12 cellular contexts compared by ENCODE assay signal in the genomic region with DNA sequence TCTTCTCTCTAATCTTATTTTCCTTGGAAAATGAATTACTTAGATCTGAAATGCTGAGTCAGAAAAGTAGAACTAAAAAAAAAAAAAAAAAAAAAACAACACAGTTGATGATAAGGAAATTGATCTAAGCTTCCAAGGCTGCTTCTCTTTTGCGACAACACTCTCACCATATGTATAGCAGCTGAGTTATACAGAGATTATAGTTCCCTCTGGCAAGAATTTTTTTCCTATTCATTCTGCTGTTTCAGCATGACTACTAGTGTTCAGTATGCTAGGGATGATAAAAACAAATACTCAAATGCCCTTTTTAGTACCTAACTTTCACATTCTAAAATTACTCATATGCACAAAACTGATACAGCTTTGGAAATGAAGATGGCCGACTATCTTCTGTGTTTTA.
DNase-seq lines count a peak whose midpoint lies in the region; ATAC-seq and TF ChIP-seq lines count a peak whose summit lies in the region.
"Had no signal": no experiment of that assay in that cellular context is flagged by ENCODE, and none has a peak within 500 bp of the region (broad histone marks: within the 10 kb centered on the region; RNA-seq: fewer than 3 reads in every experiment).

No MANE protein-coding gene starts in this region.

- H3K9me3 ChIP-seq in CD4-positive, alpha-beta T cell (ENCODE audit: control insufficient read depth, low read length) = no peaks in the 10 kb centered on the region
- H3K9me3 ChIP-seq: BLaER1 treated with 17β-estradiol and CSF1 and Interleukin-3, amounts not matched to agents 10 nM and 100 nM; lower lobe of right lung had no signal

- H3K4me3 Mint-ChIP-seq in activated T-cell treated with anti-CD3 and anti-CD28 coated beads, Interleukin-2, amount 50 U/mL, for 72 hours = peak overlapping the region; percentile 68 to 71
- H3K4me3 Mint-ChIP-seq in CD4-positive, alpha-beta T cell = no peak overlapping the region
- H3K4me3 Mint-ChIP-seq: dendritic cell treated with granulocyte-macrophage colony-stimulating factor and Interleukin-4, amounts not matched to agents 40 ng/mL and 50 ng/mL, for 4 days had no signal

- H3K27me3 Mint-ChIP-seq in activated T-cell treated with anti-CD3 and anti-CD28 coated beads, Interleukin-2, amount 50 U/mL, for 72 hours (ENCODE audit: low read depth) = no peaks in the 10 kb centered on the region
- no peaks in the 10 kb centered on the region for H3K27me3 Mint-ChIP-seq in CD4-positive, alpha-beta T cell
- H3K27me3 Mint-ChIP-seq: dendritic cell treated with granulocyte-macrophage colony-stimulating factor and Interleukin-4, amounts not matched to agents 40 ng/mL and 50 ng/mL, for 4 days had no signal

- POLR2A ChIA-PET in CD4-positive, alpha-beta T cell (lab: Charles Lee) = interaction anchor here (0.6 kb wide), 2 partner anchors 270 to 577 kb away, joined by 3 read pairs; no protein-coding TSS in a partner anchor

- CTCF ChIA-PET in CD4-positive, alpha-beta T cell (lab: Charles Lee) = interaction anchor here (1.0 kb wide), 1 partner anchor 22 kb away, joined by 4 read pairs; no protein-coding TSS in a partner anchor

- TF ChIP-seq CTCF in cardiac fibroblast (IDR thresholded peaks at IDR 0.05; ENCODE audit: low read depth, low read length) = no peak
- no peak for TF ChIP-seq CTCF in CD4-positive, alpha-beta T cell (IDR thresholded peaks at IDR 0.05)

- intact Hi-C loops in CD4-positive, alpha-beta T cell (cut with DNase I, micrococcal nuclease) = loop anchor here (5.0 to 10.0 kb wide), 6 partner anchors 267 to 752 kb away; a partner anchor contains a TSS

- DNase-seq in activated T-cell treated with anti-CD3 and anti-CD28 coated beads, Interleukin-2, amount 50 U/mL, for 72 hours = no peak
- DNase-seq in activated T-cell treated with anti-CD3 and anti-CD28 coated beads for 4 hours (no peak), cardiac fibroblast (ENCODE audit: low read depth in 2 of 2) (peak; percentile 80 to 87), stromal cell of bone marrow (ENCODE audit: low read depth) (peak; percentile 19), midbrain (lab: John Stamatoyannopoulos, UW) (no peak), medulla oblongata (ENCODE audit: extremely low spot score) (no peak)
- no peak for DNase-seq in CD4-positive, alpha-beta T cell
- DNase-seq: lower lobe of right lung, WERI-Rb-1 had no signal

- no peaks in the 10 kb centered on the region for H3K27me3 ChIP-seq in CD4-positive, alpha-beta T cell (ENCODE audit: control insufficient read depth, insufficient read depth, low read length)
- H3K27me3 ChIP-seq: BLaER1 treated with 17β-estradiol and CSF1 and Interleukin-3, amounts not matched to agents 10 nM and 100 nM had no signal

- no peak overlapping the region for H3K4me3 ChIP-seq in cardiac fibroblast (replicated peaks in 1 of 2; ENCODE audit: low read depth in 2 of 2, low read length in 2 of 2)
- H3K4me3 ChIP-seq: BLaER1 treated with 17β-estradiol and CSF1 and Interleukin-3, amounts not matched to agents 10 nM and 100 nM; lower lobe of right lung had no signal

- H3K27ac Mint-ChIP-seq in activated T-cell treated with anti-CD3 and anti-CD28 coated beads, Interleukin-2, amount 50 U/mL, for 72 hours = peak overlapping the region; percentile 96
- H3K27ac Mint-ChIP-seq in CD4-positive, alpha-beta T cell = no peak overlapping the region
- H3K27ac Mint-ChIP-seq: dendritic cell treated with granulocyte-macrophage colony-stimulating factor and Interleukin-4, amounts not matched to agents 40 ng/mL and 50 ng/mL, for 4 days had no signal

- peaks cover 0 to 10% of the 10 kb centered on the region in 2 donors for H3K36me3 Mint-ChIP-seq in activated T-cell treated with anti-CD3 and anti-CD28 coated beads, Interleukin-2, amount 50 U/mL, for 72 hours (ENCODE audit: insufficient read depth in 2 of 2)
- H3K36me3 Mint-ChIP-seq in CD4-positive, alpha-beta T cell (ENCODE audit: low read depth) = peaks cover 72% of the 10 kb centered on the region

- ATAC-seq in activated T-cell treated with anti-CD3 and anti-CD28 coated beads, Interleukin-2, amount 50 U/mL, for 72 hours (replicated peaks in 1 of 2) = peak; percentile 85 to 86
- ATAC-seq in HG02885 (IDR thresholded peaks at IDR 0.05; ENCODE audit: poor library complexity, unreplicated experiment) = peak; percentile 47
- ATAC-seq in CD4-positive, alpha-beta T cell (ENCODE audit: poor library complexity) = no peak
- ATAC-seq: lower lobe of right lung had no signal

- H3K4me1 Mint-ChIP-seq in activated T-cell treated with anti-CD3 and anti-CD28 coated beads, Interleukin-2, amount 50 U/mL, for 72 hours (ENCODE audit: low read depth) = peaks cover 85% of the 10 kb centered on the region
- H3K4me1 Mint-ChIP-seq in CD4-positive, alpha-beta T cell (ENCODE audit: low read depth) = peaks cover 27% of the 10 kb centered on the region

- H3K9me3 Mint-ChIP-seq in activated T-cell treated with anti-CD3 and anti-CD28 coated beads, Interleukin-2, amount 50 U/mL, for 72 hours = no peaks in the 10 kb centered on the region
- H3K9me3 Mint-ChIP-seq in CD4-positive, alpha-beta T cell = no peaks in the 10 kb centered on the region
- H3K9me3 Mint-ChIP-seq: dendritic cell treated with granulocyte-macrophage colony-stimulating factor and Interleukin-4, amounts not matched to agents 40 ng/mL and 50 ng/mL, for 4 days had no signal

- no peak overlapping the region for H3K27ac ChIP-seq in CD4-positive, alpha-beta T cell (ENCODE audit: low read depth, low read length)
- H3K27ac ChIP-seq: BLaER1 treated with 17β-estradiol and CSF1 and Interleukin-3, amounts not matched to agents 10 nM and 100 nM; lower lobe of right lung; WERI-Rb-1 had no signal

Comparison
In these comparisons a context has a peak if more than half of its experiments do, and no peak if none do; other contexts are left out.
1. DNase-seq: peak in cardiac fibroblast (2 of 2) and stromal cell of bone marrow (single experiment); none in activated T-cell treated with anti-CD3 and anti-CD28 coated beads, Interleukin-2, amount 50 U/mL, for 72 hours (0 of 2), activated T-cell treated with anti-CD3 and anti-CD28 coated beads for 4 hours (single experiment), midbrain (single experiment), CD4-positive, alpha-beta T cell (0 of 10) and medulla oblongata (single experiment).